Comparison of ENCODE assay signal across 9 cellular contexts in the genomic region with DNA sequence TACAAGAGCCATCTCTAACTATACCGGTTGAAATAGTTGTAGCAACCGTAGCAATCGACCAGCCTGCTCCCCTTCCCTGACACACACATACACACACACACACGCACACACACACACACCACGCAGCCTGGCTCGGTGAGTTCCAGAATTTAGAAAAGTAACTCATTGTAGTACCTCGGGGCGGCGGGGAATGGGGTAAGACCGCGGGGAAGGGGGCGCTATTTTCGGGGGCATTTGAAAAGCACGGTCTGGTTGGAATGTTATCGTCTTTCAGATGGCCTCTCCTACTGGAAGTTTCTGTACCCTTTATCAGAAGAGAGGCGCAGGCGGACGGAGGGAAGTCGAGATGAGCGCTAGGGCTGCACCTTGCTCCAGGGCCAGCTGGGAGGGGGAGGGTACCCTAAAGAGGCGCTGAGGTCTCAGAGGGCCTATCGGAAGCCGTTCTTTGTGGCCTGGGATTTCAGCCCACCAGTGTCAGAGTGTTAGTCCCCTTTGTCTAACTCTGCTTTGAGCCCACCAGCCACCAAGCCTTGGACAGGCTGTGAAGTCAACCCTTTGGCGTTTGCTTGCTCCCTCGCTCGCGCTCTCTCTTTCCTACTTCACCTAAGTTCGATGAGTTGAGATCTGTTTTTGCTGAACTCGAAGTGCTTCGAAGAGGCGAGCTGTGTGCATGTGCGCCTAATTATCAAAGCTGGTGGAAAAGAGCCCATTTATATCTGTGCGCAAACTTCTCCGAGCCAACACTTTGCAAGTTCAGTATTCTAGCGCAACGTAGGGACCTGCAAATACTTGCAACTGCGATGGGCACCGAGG. TPM values are rescaled to one million over a fixed set of nuclear protein-coding genes. Genes with fewer than 3 reads are reported as not detected.
DNase-seq lines count a peak whose midpoint lies in the region; ATAC-seq, FAIRE-seq and TF ChIP-seq lines count a peak whose summit lies in the region.
"Had no signal": no experiment of that assay in that cellular context is flagged by ENCODE, and none has a peak within 500 bp of the region (broad histone marks: within the 10 kb centered on the region; RNA-seq: fewer than 3 reads in every experiment).

No MANE protein-coding gene starts in this region.

- peak overlapping the region; percentile 13 for H3K27ac Mint-ChIP-seq in activated CD8-positive, alpha-beta memory T cell treated with anti-CD3 and anti-CD28 coated beads, Interleukin-2, amount 10 ng/mL, durations not matched to agents 7 days and 5 days

- H3K27ac ChIP-seq in right atrium auricular region (no peak overlapping the region), kidney (ENCODE audit: low read depth in 2 of 2, low read length in 2 of 2) (no peak overlapping the region), urinary bladder (ENCODE audit: low read depth) (no peak overlapping the region)

- no peak for ATAC-seq in activated CD8-positive, alpha-beta memory T cell treated with anti-CD3 and anti-CD28 coated beads, Interleukin-2, amount 10 ng/mL, durations not matched to agents 7 days and 5 days
- ATAC-seq in HG03025 (IDR thresholded peaks at IDR 0.05; ENCODE audit: low FRiP score, unreplicated experiment): no peak

- H3K36me3 ChIP-seq in right atrium auricular region: no peaks in the 10 kb centered on the region
- no peaks in the 10 kb centered on the region for H3K36me3 ChIP-seq in kidney (ENCODE audit: control insufficient read depth in 1 of 2, insufficient read depth in 2 of 2, low read length in 2 of 2)
- H3K36me3 ChIP-seq in urinary bladder (ENCODE audit: insufficient read depth): no peaks in the 10 kb centered on the region

- TF ChIP-seq CTCF in right atrium auricular region (IDR thresholded peaks at IDR 0.05): peak in 1 of 2 donors; percentile 1
- TF ChIP-seq CTCF in kidney (IDR thresholded peaks at IDR 0.05; ENCODE audit: borderline replicate concordance, extremely low read depth, insufficient read depth): no peak

- no peaks in the 10 kb centered on the region for H3K36me3 Mint-ChIP-seq in activated CD8-positive, alpha-beta memory T cell treated with anti-CD3 and anti-CD28 coated beads, Interleukin-2, amount 10 ng/mL, durations not matched to agents 7 days and 5 days

- peaks cover 30% of the 10 kb centered on the region for H3K4me1 Mint-ChIP-seq in activated CD8-positive, alpha-beta memory T cell treated with anti-CD3 and anti-CD28 coated beads, Interleukin-2, amount 10 ng/mL, durations not matched to agents 7 days and 5 days

- WGBS in urinary bladder: 8% methylated on average over 38 of the region's 38 CpGs

- H3K9me3 ChIP-seq in right atrium auricular region (no peaks in the 10 kb centered on the region), kidney (ENCODE audit: control insufficient read depth in 1 of 2, low read length in 2 of 2) (no peaks in the 10 kb centered on the region)

- DNase-seq in right atrium auricular region (ENCODE audit: low spot score): no peak
- no peak for DNase-seq in cardiac septum (ENCODE audit: low spot score)
- DNase-seq in activated CD8-positive, alpha-beta memory T cell treated with anti-CD3 and anti-CD28 coated beads, Interleukin-2, amount 10 ng/mL, durations not matched to agents 7 days and 5 days: no peak
- peak; percentile 46 for DNase-seq in kidney
- DNase-seq in MV-4-11 (lab: John Stamatoyannopoulos, UW): no peak
- no peak for DNase-seq in AG08395 (ENCODE audit: low spot score)

- H3K9me3 Mint-ChIP-seq in activated CD8-positive, alpha-beta memory T cell treated with anti-CD3 and anti-CD28 coated beads, Interleukin-2, amount 10 ng/mL, durations not matched to agents 7 days and 5 days (ENCODE audit: low read depth): no peaks in the 10 kb centered on the region

- peaks cover 10 to 26% of the 10 kb centered on the region in 2 donors for H3K27me3 ChIP-seq in right atrium auricular region

- intact Hi-C loops in cardiac septum (cut with DNase I): no loop called here
- intact Hi-C loops in kidney (cut with DNase I): no loop called here

- FAIRE-seq in kidney (lab: Jason Lieb, UNC): no peak

- peaks cover 97% of the 10 kb centered on the region for H3K27me3 Mint-ChIP-seq in activated CD8-positive, alpha-beta memory T cell treated with anti-CD3 and anti-CD28 coated beads, Interleukin-2, amount 10 ng/mL, durations not matched to agents 7 days and 5 days

- no peak overlapping the region for H3K4me3 Mint-ChIP-seq in activated CD8-positive, alpha-beta memory T cell treated with anti-CD3 and anti-CD28 coated beads, Interleukin-2, amount 10 ng/mL, durations not matched to agents 7 days and 5 days

- H3K4me1 ChIP-seq in right atrium auricular region (peaks cover 0 to 44% of the 10 kb centered on the region in 2 donors), kidney (ENCODE audit: control insufficient read depth in 1 of 2, insufficient read depth in 1 of 2, low read depth in 1 of 2, low read length in 2 of 2) (peaks cover 16 to 32% of the 10 kb centered on the region in 2 donors), urinary bladder (ENCODE audit: insufficient read depth) (peaks cover 2% of the 10 kb centered on the region)

- no peak overlapping the region for H3K9ac ChIP-seq in kidney (ENCODE audit: low read length in 2 of 2)

- CTCF ChIA-PET in activated CD8-positive, alpha-beta memory T cell treated with anti-CD3 and anti-CD28 coated beads, Interleukin-2, amount 10 ng/mL, durations not matched to agents 7 days and 5 days (lab: Charles Lee): no interaction called here

- H3K4me3 ChIP-seq in right atrium auricular region (peak overlapping the region; percentile 28 to 56), kidney (ENCODE audit: low read length in 2 of 2) (peak overlapping the region in 1 of 2 donors; percentile 55), urinary bladder (ENCODE audit: low read depth, low read length) (peak overlapping the region; percentile 19)

RNA-seq across cellular contexts. Expression of a gene that starts 0.8 kb away (rescaled TPM):
- total RNA-seq in right atrium auricular region (not detected), cardiac septum (0.13 TPM), kidney (not detected), urinary bladder (2.3 TPM)
- under 1 TPM in 1 of 2 experiments, not detected in 1; 0.33 TPM for total RNA-seq in activated CD8-positive, alpha-beta memory T cell treated with anti-CD3 and anti-CD28 coated beads, Interleukin-2, amount 10 ng/mL, durations not matched to agents 7 days and 5 days
- polyA plus RNA-seq in kidney (ENCODE audit: insufficient read depth, low read depth, low replicate concordance) (not detected), urinary bladder (not detected)
- total RNA-seq: M059J had no signal

RNA-seq across cellular contexts. Expression of a gene that starts 40.0 kb away (rescaled TPM):
- total RNA-seq in right atrium auricular region (100 to 1,000 TPM in 1 of 2 donors, 10 to 100 TPM in 1; 54.7 to 107 TPM), cardiac septum (37.5 TPM), kidney (51.7 TPM), urinary bladder (89.8 TPM)
- 100 to 1,000 TPM; 162 to 174 TPM for total RNA-seq in activated CD8-positive, alpha-beta memory T cell treated with anti-CD3 and anti-CD28 coated beads, Interleukin-2, amount 10 ng/mL, durations not matched to agents 7 days and 5 days
- polyA plus RNA-seq in kidney (ENCODE audit: insufficient read depth, low read depth, low replicate concordance) (126 TPM), urinary bladder (35.7 TPM)
